In genomic region chr11:3290556-3290955, GRCh38 we compare ENCODE assay signal across 15 cellular contexts. TPM values are rescaled to one million over a fixed set of nuclear protein-coding genes. Genes with fewer than 3 reads are reported as not detected.
"Had no signal": no experiment of that assay in that cellular context is flagged by ENCODE, and none has a peak within 500 bp of the region (broad histone marks: within the 10 kb centered on the region; RNA-seq: fewer than 3 reads in every experiment).

No MANE protein-coding gene starts in this region.

RNA-seq across cellular contexts. Expression of gene MRGPRE, which starts 58.3 kb away (rescaled TPM):
- total RNA-seq: naive thymus-derived CD8-positive, alpha-beta T cell; natural killer cell treated with Interleukin-12 subunit alpha and Interleukin-12 subunit beta and Interleukin-15 and Interleukin-18, amount 100 ng/mL, for 72 hours; neural crest cell; omental fat pad; osteocyte; pulmonary artery endothelial cell; right atrium auricular region; sciatic nerve; smooth muscle cell; stomach; subcutaneous adipose tissue; temporal lobe; thoracic aorta; urinary bladder; vagina had no signal
- polyA plus RNA-seq: naive thymus-derived CD8-positive, alpha-beta T cell; smooth muscle cell; stomach had no signal
